ENCODE assay signal across 8 cellular contexts in genomic region chr10:71729023-71729649, GRCh38. TPM values are rescaled to one million over a fixed set of nuclear protein-coding genes. Genes with fewer than 3 reads are reported as not detected.
A peak's percentile ranks its signal among the peaks of the same experiment; 100 is the strongest.
DNase-seq lines count a peak whose midpoint lies in the region; ATAC-seq and TF ChIP-seq lines count a peak whose summit lies in the region.

No MANE protein-coding gene starts in this region.

- DNase-seq in HPDE6-E6E7 (ENCODE audit: extremely low spot score) (peak; percentile 79), RPMI7951 (ENCODE audit: low read depth) (peak; percentile 72), foreskin melanocyte (peak; percentile 11), gastrocnemius medialis (peak in 1 of 2 donors; percentile 40), iPS-NIHi7 (ENCODE audit: extremely low spot score) (no peak), NCI-H526 treated with DMSO at 0.1 percent for 48 hours (lab: John Stamatoyannopoulos, UW) (no peak)

- intact Hi-C loops in gastrocnemius medialis (cut with DNase I; ENCODE audit: low total_unique reads): loop anchor here (2.0 kb wide), 1 partner anchor 44 kb away; the partner anchor contains the start of gene VSIR

- no peaks in the 10 kb centered on the region for H3K9me3 ChIP-seq in gastrocnemius medialis

- H3K27ac ChIP-seq in gastrocnemius medialis: peak overlapping the region in 3 of 4 donors; percentile 36 to 67 (median 60)

- in situ Hi-C loops in gastrocnemius medialis (cut with MboI; ENCODE audit: low sequenced_read_pairs in 4 of 4): no loop called here

- peaks cover 21 to 30% of the 10 kb centered on the region in 2 donors for H3K4me1 ChIP-seq in gastrocnemius medialis

- H3K36me3 ChIP-seq in gastrocnemius medialis: no peaks in the 10 kb centered on the region

- TF ChIP-seq CTCF in gastrocnemius medialis (IDR thresholded peaks at IDR 0.05 in 4 of 5, conservative IDR thresholded peaks at IDR 0.05 in 1 of 5): no peak

- no peak for ATAC-seq in gastrocnemius medialis
- ATAC-seq in GM21786 (IDR thresholded peaks at IDR 0.05; ENCODE audit: unreplicated experiment): no peak
- no peak for ATAC-seq in GM18868 (IDR thresholded peaks at IDR 0.05; ENCODE audit: unreplicated experiment)

- TF ChIP-seq POLR2A in gastrocnemius medialis (IDR thresholded peaks at IDR 0.05): no peak

- no peaks in the 10 kb centered on the region for H3K27me3 ChIP-seq in gastrocnemius medialis

- H3K4me3 ChIP-seq in gastrocnemius medialis: no peak overlapping the region

RNA-seq across cellular contexts. Expression of gene C10orf105, which starts 9.6 kb away (rescaled TPM):
- total RNA-seq in RPMI7951 (2014; rRNA removed; shearing (Covaris generic)): 0.10 and 0.12 TPM in 2 replicates
- not detected for total RNA-seq in gastrocnemius medialis

RNA-seq across cellular contexts. Expression of gene VSIR, which starts 44.2 kb away (rescaled TPM):
- total RNA-seq in RPMI7951 (2014; rRNA removed; shearing (Covaris generic)): 1.6 and 1.7 TPM in 2 replicates
- total RNA-seq in gastrocnemius medialis: 10 to 100 TPM in 3 of 4 donors, 1 to 10 TPM in 1; 7.9 to 20.7 (median 16.9) TPM

Comparison
In these comparisons a context has a peak if more than half of its experiments do, and no peak if none do; other contexts are left out.
1. DNase-seq: peak in HPDE6-E6E7 (single experiment), RPMI7951 (single experiment) and foreskin melanocyte (single experiment); none in iPS-NIHi7 (single experiment) and NCI-H526 treated with DMSO at 0.1 percent for 48 hours (single experiment).